In the genomic region with DNA sequence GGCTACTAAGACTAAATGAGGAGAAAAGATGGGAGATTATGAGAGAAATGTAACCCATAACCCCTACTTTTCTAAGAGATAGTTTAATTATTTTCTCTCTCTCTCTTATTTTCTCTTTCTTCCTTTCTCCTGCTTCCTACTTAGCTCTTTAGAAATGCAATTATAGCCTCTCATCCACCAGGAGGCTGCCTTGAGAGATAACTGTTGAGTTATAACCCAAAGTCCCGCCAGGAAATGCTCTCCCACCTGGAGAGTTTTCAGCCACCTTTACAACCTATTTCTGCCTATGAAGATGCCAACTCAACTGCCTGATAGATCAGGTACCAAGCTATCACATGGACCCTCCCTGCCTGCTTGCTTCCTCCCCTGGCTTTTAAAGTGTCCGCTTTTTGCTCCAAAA, we compare ENCODE assay signal across 1 cellular context.
TF ChIP-seq lines count a peak whose summit lies in the region.

No MANE protein-coding gene starts in this region.

TF ChIP-seq in WTC11, 78 proteins besides CTCF, POLR2A, EP300 and RAD21 (continued from another document):
- no peak for TF ChIP-seq ELF4 (CRISPR knock-in tag; IDR thresholded peaks at IDR 0.05; ENCODE audit: low read depth)
- TF ChIP-seq PRRX2 (CRISPR knock-in tag; IDR thresholded peaks at IDR 0.05) = no peak
- TF ChIP-seq ZNF121 (CRISPR knock-in tag; IDR thresholded peaks at IDR 0.05) = no peak
- TF ChIP-seq, protein P1, sequence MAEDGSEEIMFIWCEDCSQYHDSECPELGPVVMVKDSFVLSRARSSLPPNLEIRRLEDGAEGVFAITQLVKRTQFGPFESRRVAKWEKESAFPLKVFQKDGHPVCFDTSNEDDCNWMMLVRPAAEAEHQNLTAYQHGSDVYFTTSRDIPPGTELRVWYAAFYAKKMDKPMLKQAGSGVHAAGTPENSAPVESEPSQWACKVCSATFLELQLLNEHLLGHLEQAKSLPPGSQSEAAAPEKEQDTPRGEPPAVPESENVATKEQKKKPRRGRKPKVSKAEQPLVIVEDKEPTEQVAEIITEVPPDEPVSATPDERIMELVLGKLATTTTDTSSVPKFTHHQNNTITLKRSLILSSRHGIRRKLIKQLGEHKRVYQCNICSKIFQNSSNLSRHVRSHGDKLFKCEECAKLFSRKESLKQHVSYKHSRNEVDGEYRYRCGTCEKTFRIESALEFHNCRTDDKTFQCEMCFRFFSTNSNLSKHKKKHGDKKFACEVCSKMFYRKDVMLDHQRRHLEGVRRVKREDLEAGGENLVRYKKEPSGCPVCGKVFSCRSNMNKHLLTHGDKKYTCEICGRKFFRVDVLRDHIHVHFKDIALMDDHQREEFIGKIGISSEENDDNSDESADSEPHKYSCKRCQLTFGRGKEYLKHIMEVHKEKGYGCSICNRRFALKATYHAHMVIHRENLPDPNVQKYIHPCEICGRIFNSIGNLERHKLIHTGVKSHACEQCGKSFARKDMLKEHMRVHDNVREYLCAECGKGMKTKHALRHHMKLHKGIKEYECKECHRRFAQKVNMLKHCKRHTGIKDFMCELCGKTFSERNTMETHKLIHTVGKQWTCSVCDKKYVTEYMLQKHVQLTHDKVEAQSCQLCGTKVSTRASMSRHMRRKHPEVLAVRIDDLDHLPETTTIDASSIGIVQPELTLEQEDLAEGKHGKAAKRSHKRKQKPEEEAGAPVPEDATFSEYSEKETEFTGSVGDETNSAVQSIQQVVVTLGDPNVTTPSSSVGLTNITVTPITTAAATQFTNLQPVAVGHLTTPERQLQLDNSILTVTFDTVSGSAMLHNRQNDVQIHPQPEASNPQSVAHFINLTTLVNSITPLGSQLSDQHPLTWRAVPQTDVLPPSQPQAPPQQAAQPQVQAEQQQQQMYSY (CRISPR knock-in tag; IDR thresholded peaks at IDR 0.05) = no peak
- TF ChIP-seq, protein P2, sequence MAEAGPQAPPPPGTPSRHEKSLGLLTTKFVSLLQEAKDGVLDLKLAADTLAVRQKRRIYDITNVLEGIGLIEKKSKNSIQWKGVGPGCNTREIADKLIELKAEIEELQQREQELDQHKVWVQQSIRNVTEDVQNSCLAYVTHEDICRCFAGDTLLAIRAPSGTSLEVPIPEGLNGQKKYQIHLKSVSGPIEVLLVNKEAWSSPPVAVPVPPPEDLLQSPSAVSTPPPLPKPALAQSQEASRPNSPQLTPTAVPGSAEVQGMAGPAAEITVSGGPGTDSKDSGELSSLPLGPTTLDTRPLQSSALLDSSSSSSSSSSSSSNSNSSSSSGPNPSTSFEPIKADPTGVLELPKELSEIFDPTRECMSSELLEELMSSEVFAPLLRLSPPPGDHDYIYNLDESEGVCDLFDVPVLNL (CRISPR knock-in tag; IDR thresholded peaks at IDR 0.05; ENCODE audit: borderline replicate concordance, low read depth) = no peak
